Comparison of ENCODE assay signal across 17 cellular contexts in genomic region chr10:126216221-126216701, GRCh38.
DNase-seq lines count a peak whose midpoint lies in the region; ATAC-seq and TF ChIP-seq lines count a peak whose summit lies in the region.
"Had no signal": no experiment of that assay in that cellular context is flagged by ENCODE, and none has a peak within 500 bp of the region (broad histone marks: within the 10 kb centered on the region; RNA-seq: fewer than 3 reads in every experiment).

No MANE protein-coding gene starts in this region.

- peaks cover 19% of the 10 kb centered on the region for H3F3A ChIP-seq in SK-N-SH (replicated peaks; ENCODE audit: insufficient read depth)

- 75% methylated on average over 9 of the region's 9 CpGs for WGBS in SK-N-SH (ENCODE audit: low lambda C conversion rate)
- 46 to 51% methylated on average over 9 of the region's 9 CpGs for WGBS in heart right ventricle, 2 donors

- peak in 1 of 2 experiments; percentile 36; a peak in 1 of 4 replicates for TF ChIP-seq EP300 in SK-N-SH (IDR thresholded peaks at IDR 0.05; ENCODE audit: borderline replicate concordance in 1 of 2, low read depth in 1 of 2, low read length in 1 of 2)

- H3K4me3 ChIP-seq in SK-N-SH (ENCODE audit: low read depth in 2 of 2, low read length in 1 of 2), result no peak overlapping the region
- H3K4me3 ChIP-seq in fibroblast of the aortic adventitia (ENCODE audit: low read depth, low read length), result no peak overlapping the region
- H3K4me3 ChIP-seq in heart right ventricle, result no peak overlapping the region
- H3K4me3 ChIP-seq: upper lobe of left lung had no signal

- no peaks in the 10 kb centered on the region for H4K20me1 ChIP-seq in SK-N-SH (ENCODE audit: insufficient read depth)

- H3K36me3 ChIP-seq in SK-N-SH (replicated peaks in 1 of 2; ENCODE audit: control insufficient read depth in 1 of 2, insufficient read depth in 2 of 2, low read length in 1 of 2) (no peaks in the 10 kb centered on the region), heart right ventricle (no peaks in the 10 kb centered on the region)
- H3K36me3 ChIP-seq: upper lobe of left lung had no signal

- no peak for ATAC-seq in heart right ventricle
- ATAC-seq: effector memory CD8-positive, alpha-beta T cell had no signal

- peak; percentile 54 for DNase-seq in Caki2 (ENCODE audit: low read depth)
- DNase-seq in SK-N-SH, result no peak
- DNase-seq in fibroblast of the aortic adventitia (ENCODE audit: low read depth), result peak; percentile 85
- peak; percentile 19 for DNase-seq in renal cortical epithelial cell (ENCODE audit: low read depth)
- DNase-seq in NCI-H2081 treated with DMSO at 0.1 percent for 48 hours (lab: John Stamatoyannopoulos, UW), result no peak
- no peak for DNase-seq in NOMO-1 (lab: John Stamatoyannopoulos, UW; ENCODE audit: unreplicated experiment in 2 of 2)
- no peak for DNase-seq in CD1c-positive myeloid dendritic cell (ENCODE audit: extremely low spot score)
- no peak for DNase-seq in heart right ventricle
- DNase-seq: activated CD4-positive, alpha-beta T cell treated with anti-CD3 and anti-CD28 coated beads, Interleukin-2, amount 10 ng/mL, durations not matched to agents 7 days and 5 days; anterior cingulate cortex; DMS79 treated with DMSO at 0.1 percent for 48 hours; effector memory CD8-positive, alpha-beta T cell; GOT3; NCI-H1092; nucleus accumbens; stimulated activated CD8-positive, alpha-beta memory T cell treated with anti-CD3 and anti-CD28 coated beads, Interleukin-4, amount 100 ng/mL, for 48 hours; upper lobe of left lung had no signal

- H3K9ac ChIP-seq in SK-N-SH, result no peak overlapping the region

- peak overlapping the region in 1 of 2 experiments; percentile 63; a peak in 2 of 4 replicates for H3K27ac ChIP-seq in SK-N-SH (ENCODE audit: low read depth in 2 of 2, low read length in 1 of 2)
- H3K27ac ChIP-seq in heart right ventricle, result no peak overlapping the region
- H3K27ac ChIP-seq: upper lobe of left lung had no signal

- POLR2A ChIA-PET in SK-N-SH (lab: Yijun Ruan, JAX), result no interaction called here

- in situ Hi-C loops in Caki2 (cut with HindIII; ENCODE audit: low pct_unique_long_range_greater_than_20kb, low sequenced_read_pairs), result no loop called here

- no peaks in the 10 kb centered on the region for H3K79me2 ChIP-seq in SK-N-SH (ENCODE audit: insufficient read depth)

- CTCF ChIA-PET in SK-N-SH (lab: Yijun Ruan, JAX), result interaction anchor here (0.9 to 1.3 kb wide), 2 partner anchors 9 to 20 kb away, joined by 3 to 4 read pairs; no protein-coding TSS in a partner anchor

- TF ChIP-seq CTCF in SK-N-SH (IDR thresholded peaks at IDR 0.05), result no peak
- no peak for TF ChIP-seq CTCF in fibroblast of the aortic adventitia (IDR thresholded peaks at IDR 0.05; ENCODE audit: insufficient read depth, low read length)
- no peak for TF ChIP-seq CTCF in heart right ventricle (IDR thresholded peaks at IDR 0.05)

- intact Hi-C loops in heart right ventricle (cut with DNase I), result no loop called here

- H2AFZ ChIP-seq in SK-N-SH (ENCODE audit: low read depth), result no peak overlapping the region

- peak overlapping the region; percentile 3; the same call in 1 of the 2 replicates for H3K4me2 ChIP-seq in SK-N-SH

- H3K9me3 ChIP-seq in SK-N-SH, result no peaks in the 10 kb centered on the region
- H3K9me3 ChIP-seq in heart right ventricle, result no peaks in the 10 kb centered on the region
- H3K9me3 ChIP-seq: upper lobe of left lung had no signal

- TF ChIP-seq RAD21 in SK-N-SH (IDR thresholded peaks at IDR 0.05; ENCODE audit: low read length), result no peak

- no peaks in the 10 kb centered on the region for H3K27me3 ChIP-seq in SK-N-SH (ENCODE audit: insufficient read depth)
- no peaks in the 10 kb centered on the region for H3K27me3 ChIP-seq in heart right ventricle
- H3K27me3 ChIP-seq: upper lobe of left lung had no signal

- no peaks in the 10 kb centered on the region for H3K9me2 ChIP-seq in SK-N-SH

- H3K4me1 ChIP-seq in SK-N-SH (ENCODE audit: control insufficient read depth in 1 of 2, insufficient read depth in 2 of 2, low read depth in 1 of 2, low read length in 1 of 2) (peaks cover 0 to 6% of the 10 kb centered on the region in 2 experiments; a peak in 2 of 4 replicates), heart right ventricle (no peaks in the 10 kb centered on the region)
- H3K4me1 ChIP-seq: upper lobe of left lung had no signal

TF ChIP-seq in SK-N-SH, 30 proteins besides CTCF, POLR2A, EP300 and RAD21:
- TF ChIP-seq MEF2A (IDR thresholded peaks at IDR 0.05; ENCODE audit: borderline replicate concordance, low read depth), result no peak
- TF ChIP-seq SIN3A (IDR thresholded peaks at IDR 0.05; ENCODE audit: borderline replicate concordance, low read depth, low read length), result 0 out of 2 replicates have a peak, but pooled peaks have one; percentile 24
- no peak for TF ChIP-seq NFIC (IDR thresholded peaks at IDR 0.05; ENCODE audit: borderline replicate concordance)
- peak; percentile 52 for TF ChIP-seq TCF12 (IDR thresholded peaks at IDR 0.05)
- 0 out of 2 replicates have a peak, but pooled peaks have one; percentile 15 for TF ChIP-seq JUND (IDR thresholded peaks at IDR 0.05)
- peak; percentile 65 for TF ChIP-seq PBX3 (IDR thresholded peaks at IDR 0.05)
TF ChIP-seq in SK-N-SH: peak in this region for 4.

Comparison
In these comparisons a context has a peak if more than half of its experiments do, and no peak if none do; other contexts are left out.
1. DNase-seq: peak in Caki2 (single experiment), fibroblast of the aortic adventitia (single experiment) and renal cortical epithelial cell (single experiment); none in SK-N-SH (single experiment), NCI-H2081 treated with DMSO at 0.1 percent for 48 hours (single experiment), NOMO-1 (0 of 2), CD1c-positive myeloid dendritic cell (single experiment) and heart right ventricle (0 of 2).